ENCODE assay signal across 15 cellular contexts in the genomic region with DNA sequence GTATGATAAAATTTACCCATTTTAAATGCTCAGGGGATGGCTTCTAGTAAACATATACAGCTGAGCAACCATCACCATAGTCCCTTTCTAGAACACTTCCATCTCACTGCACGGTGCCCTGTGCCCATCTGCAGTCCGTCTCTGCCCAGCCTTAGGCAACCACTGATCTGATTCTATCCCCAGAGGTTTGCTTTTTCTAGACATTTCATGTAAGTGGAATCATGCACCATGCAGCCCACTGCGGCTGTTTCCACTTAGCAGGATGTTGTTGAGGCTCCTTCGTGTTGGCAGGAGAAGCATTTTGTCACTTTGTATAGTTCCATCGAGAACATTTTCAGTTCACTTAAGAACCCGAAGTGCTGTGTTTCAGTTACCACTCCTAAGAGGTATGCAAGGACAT. TPM values are rescaled to one million over a fixed set of nuclear protein-coding genes. Genes with fewer than 3 reads are reported as not detected.
A peak's percentile ranks its signal among the peaks of the same experiment; 100 is the strongest.
DNase-seq lines count a peak whose midpoint lies in the region; ATAC-seq and TF ChIP-seq lines count a peak whose summit lies in the region.
"Had no signal": no experiment of that assay in that cellular context is flagged by ENCODE, and none has a peak within 500 bp of the region (broad histone marks: within the 10 kb centered on the region; RNA-seq: fewer than 3 reads in every experiment).

No MANE protein-coding gene starts in this region.

- POLR2A ChIA-PET in SK-N-SH (lab: Yijun Ruan, JAX), result interaction anchor here (1.2 to 1.7 kb wide), 2 partner anchors 17 to 74 kb away, joined by 3 to 5 read pairs; no protein-coding TSS in a partner anchor

- CTCF ChIA-PET in SK-N-SH (lab: Yijun Ruan, JAX), result interaction anchor here (0.7 to 20.9 kb wide), 3 partner anchors 10 to 70 kb away, joined by 3 to 739 read pairs (median 43); no protein-coding TSS in a partner anchor

- TF ChIP-seq POLR2A in esophagus muscularis mucosa (IDR thresholded peaks at IDR 0.05; ENCODE audit: low read depth) (no peak), esophagus squamous epithelium (IDR thresholded peaks at IDR 0.05) (no peak)

- no peaks in the 10 kb centered on the region for H3F3A ChIP-seq in SK-N-SH (replicated peaks; ENCODE audit: insufficient read depth)

- H3K4me1 ChIP-seq in SK-N-SH (ENCODE audit: control insufficient read depth in 1 of 2, insufficient read depth in 2 of 2, low read depth in 1 of 2, low read length in 1 of 2), result peaks cover 0 to 2% of the 10 kb centered on the region in 2 experiments; a peak in 1 of 4 replicates
- H3K4me1 ChIP-seq in esophagus muscularis mucosa, result no peaks in the 10 kb centered on the region
- no peaks in the 10 kb centered on the region for H3K4me1 ChIP-seq in hepatocyte (ENCODE audit: insufficient read depth)
- H3K4me1 ChIP-seq in esophagus squamous epithelium, result peaks cover 0 to 17% (median 3%) of the 10 kb centered on the region in 3 donors
- no peaks in the 10 kb centered on the region for H3K4me1 ChIP-seq in colonic mucosa
- H3K4me1 ChIP-seq: A549, BE2C, Caco-2 had no signal

- H2AFZ ChIP-seq in SK-N-SH (ENCODE audit: low read depth) (no peak overlapping the region), hepatocyte (no peak overlapping the region)

- intact Hi-C loops in esophagus muscularis mucosa (cut with DNase I), result no loop called here
- intact Hi-C loops in esophagus squamous epithelium (cut with DNase I), result no loop called here
- intact Hi-C loops in colonic mucosa (cut with DNase I), result no loop called here

- H3K9me3 ChIP-seq in SK-N-SH, result no peaks in the 10 kb centered on the region
- H3K9me3 ChIP-seq in esophagus muscularis mucosa, result no peaks in the 10 kb centered on the region
- H3K9me3 ChIP-seq in hepatocyte (ENCODE audit: low read depth), result no peaks in the 10 kb centered on the region
- H3K9me3 ChIP-seq in esophagus squamous epithelium, result no peaks in the 10 kb centered on the region
- H3K9me3 ChIP-seq in colonic mucosa, result no peaks in the 10 kb centered on the region
- H3K9me3 ChIP-seq: A549, BE2C, Caco-2 had no signal

- H3K36me3 ChIP-seq in SK-N-SH (replicated peaks in 1 of 2; ENCODE audit: control insufficient read depth in 1 of 2, insufficient read depth in 2 of 2, low read length in 1 of 2) (peaks cover 0 to 4% of the 10 kb centered on the region in 2 experiments), esophagus muscularis mucosa (peaks cover 0 to 22% (median 11%) of the 10 kb centered on the region in 4 donors), hepatocyte (replicated peaks; ENCODE audit: insufficient read depth, low read depth) (no peaks in the 10 kb centered on the region), esophagus squamous epithelium (peaks cover 0 to 2% (median 0%) of the 10 kb centered on the region in 3 donors), colonic mucosa (no peaks in the 10 kb centered on the region)
- H3K36me3 ChIP-seq: BE2C had no signal

- H3K4me3 ChIP-seq in SK-N-SH (ENCODE audit: low read depth in 2 of 2, low read length in 1 of 2), result no peak overlapping the region
- no peak overlapping the region for H3K4me3 ChIP-seq in esophagus muscularis mucosa
- no peak overlapping the region for H3K4me3 ChIP-seq in hepatocyte
- no peak overlapping the region for H3K4me3 ChIP-seq in esophagus squamous epithelium
- no peak overlapping the region for H3K4me3 ChIP-seq in colonic mucosa
- H3K4me3 ChIP-seq: A549 had no signal

- ATAC-seq in GM18873 (IDR thresholded peaks at IDR 0.05; ENCODE audit: low FRiP score, unreplicated experiment), result no peak
- ATAC-seq: A549 had no signal

- peak overlapping the region in 1 of 2 experiments; percentile 47; a peak in 1 of 4 replicates for H3K27ac ChIP-seq in SK-N-SH (ENCODE audit: low read depth in 2 of 2, low read length in 1 of 2)
- H3K27ac ChIP-seq in esophagus muscularis mucosa (replicated peaks in 1 of 4), result no peak overlapping the region
- H3K27ac ChIP-seq in hepatocyte, result no peak overlapping the region
- H3K27ac ChIP-seq in esophagus squamous epithelium, result no peak overlapping the region
- no peak overlapping the region for H3K27ac ChIP-seq in colonic mucosa
- H3K27ac ChIP-seq: A549 had no signal

- WGBS in SK-N-SH (ENCODE audit: low lambda C conversion rate), result 59% methylated on average over 6 of the region's 6 CpGs
- 91% methylated on average over 6 of the region's 6 CpGs for whole genome bisulfite sequencing in esophagus muscularis mucosa
- WGBS in hepatocyte (ENCODE audit: low lambda C conversion rate, missing lambda C conversion rate), result 65% methylated on average over 6 of the region's 6 CpGs
- WGBS in esophagus squamous epithelium, 2 donors, result 90 to 91% methylated on average over 6 of the region's 6 CpGs

- TF ChIP-seq CTCF in SK-N-SH (IDR thresholded peaks at IDR 0.05), result no peak
- TF ChIP-seq CTCF in esophagus muscularis mucosa (IDR thresholded peaks at IDR 0.05), result no peak
- no peak for TF ChIP-seq CTCF in hepatocyte (IDR thresholded peaks at IDR 0.05; ENCODE audit: poor library complexity)
- TF ChIP-seq CTCF in esophagus squamous epithelium (IDR thresholded peaks at IDR 0.05), result no peak
- TF ChIP-seq CTCF in colonic mucosa (IDR thresholded peaks at IDR 0.05), result no peak

- H3K27me3 ChIP-seq in SK-N-SH (ENCODE audit: insufficient read depth), result no peaks in the 10 kb centered on the region
- no peaks in the 10 kb centered on the region for H3K27me3 ChIP-seq in esophagus muscularis mucosa
- no peaks in the 10 kb centered on the region for H3K27me3 ChIP-seq in hepatocyte
- H3K27me3 ChIP-seq in esophagus squamous epithelium, result no peaks in the 10 kb centered on the region
- no peaks in the 10 kb centered on the region for H3K27me3 ChIP-seq in colonic mucosa
- H3K27me3 ChIP-seq: BE2C had no signal

- H3K9me2 ChIP-seq in SK-N-SH (no peaks in the 10 kb centered on the region), hepatocyte (replicated peaks; ENCODE audit: insufficient read depth) (no peaks in the 10 kb centered on the region)

- TF ChIP-seq EP300 in SK-N-SH (IDR thresholded peaks at IDR 0.05; ENCODE audit: borderline replicate concordance in 1 of 2, low read depth in 1 of 2, low read length in 1 of 2), result peak in 1 of 2 experiments; percentile 19; a peak in 1 of 4 replicates
- TF ChIP-seq EP300 in esophagus muscularis mucosa (IDR thresholded peaks at IDR 0.05), result no peak

- H3K9ac ChIP-seq in SK-N-SH (no peak overlapping the region), colonic mucosa (ENCODE audit: low read depth in 2 of 2, low read length in 2 of 2) (no peak overlapping the region)

- no peaks in the 10 kb centered on the region for H3K79me2 ChIP-seq in SK-N-SH (ENCODE audit: insufficient read depth)
- no peaks in the 10 kb centered on the region for H3K79me2 ChIP-seq in hepatocyte

- no peaks in the 10 kb centered on the region for H4K20me1 ChIP-seq in SK-N-SH (ENCODE audit: insufficient read depth)
- H4K20me1 ChIP-seq in hepatocyte (ENCODE audit: insufficient read depth, poor library complexity, severe bottlenecking), result no peaks in the 10 kb centered on the region

- DNase-seq in SK-N-SH (peak; percentile 58), esophagus muscularis mucosa (ENCODE audit: extremely low spot score) (peak; percentile 82), hepatocyte (ENCODE audit: low spot score) (peak; percentile 15), esophagus squamous epithelium (lab: John Stamatoyannopoulos, UW) (no peak), activated gamma-delta T cell treated with Interleukin-2 at 50 U/mL for 16 hours (no peak), colonic mucosa (no peak)
- DNase-seq: BE2C; Caco-2; CD8-positive, alpha-beta memory T cell; DND-41; GDM1; HCEC 1CT; HFFc6 had no signal

- H3K4me2 ChIP-seq in SK-N-SH, result no peak overlapping the region
- H3K4me2 ChIP-seq in hepatocyte, result no peak overlapping the region
- H3K4me2 ChIP-seq: A549 had no signal

- TF ChIP-seq RAD21 in SK-N-SH (IDR thresholded peaks at IDR 0.05; ENCODE audit: low read length), result no peak; the same call in 1 of the 2 replicates

TF ChIP-seq in SK-N-SH, 30 proteins besides CTCF, POLR2A, EP300 and RAD21:
- TF ChIP-seq GABPA (IDR thresholded peaks at IDR 0.05; ENCODE audit: low read depth) (no peak), JUND (IDR thresholded peaks at IDR 0.05) (no peak), RCOR1 (IDR thresholded peaks at IDR 0.05; ENCODE audit: low read length) (0 out of 2 replicates have a peak, but pooled peaks have one; percentile 50)
- TF ChIP-seq, protein P1, sequence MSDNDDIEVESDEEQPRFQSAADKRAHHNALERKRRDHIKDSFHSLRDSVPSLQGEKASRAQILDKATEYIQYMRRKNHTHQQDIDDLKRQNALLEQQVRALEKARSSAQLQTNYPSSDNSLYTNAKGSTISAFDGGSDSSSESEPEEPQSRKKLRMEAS (IDR thresholded peaks at IDR 0.05; ENCODE audit: low read depth), result no peak

RNA-seq across cellular contexts. Expression of a gene that starts 27.8 kb away (rescaled TPM):
- 96.4 and 114 TPM in 2 replicates for polyA plus RNA-seq in SK-N-SH (2012; rRNA removed)
- polyA plus RNA-seq in SK-N-SH (2012; cell fraction: cytosol; rRNA removed), result 141 and 168 TPM in 2 replicates
- polyA plus RNA-seq in SK-N-SH (2012; cell fraction: nucleus; rRNA removed), result 41.4 and 66.9 TPM in 2 replicates
- 100 to 1,000 TPM in 2 of 4 donors, 10 to 100 TPM in 2; 90.3 to 114 (median 99.5) TPM for total RNA-seq in esophagus muscularis mucosa
- 109 and 532 TPM in 2 replicates for total RNA-seq in hepatocyte
- polyA plus RNA-seq in hepatocyte, result 69.5 and 82.5 TPM in 2 replicates
- 10 to 100 TPM; 55.8 to 94.6 (median 75.4) TPM for total RNA-seq in esophagus squamous epithelium
- total RNA-seq in colonic mucosa, result 100 to 1,000 TPM in 1 of 2 donors, 10 to 100 TPM in 1; 73.0 to 108 TPM

RNA-seq across cellular contexts. Expression of a gene that starts 40.7 kb away (rescaled TPM):
- 6.0 and 7.3 TPM in 2 replicates for polyA plus RNA-seq in SK-N-SH (2012; rRNA removed)
- 4.2 and 5.0 TPM in 2 replicates for polyA plus RNA-seq in SK-N-SH (2012; cell fraction: cytosol; rRNA removed)
- polyA plus RNA-seq in SK-N-SH (2012; cell fraction: nucleus; rRNA removed), result 12.1 and 14.3 TPM in 2 replicates
- total RNA-seq in esophagus muscularis mucosa, result 10 to 100 TPM; 25.8 to 45.8 (median 42.6) TPM
- 1.9 and 2.4 TPM in 2 replicates for total RNA-seq in hepatocyte
- 2.0 and 2.7 TPM in 2 replicates for polyA plus RNA-seq in hepatocyte
- total RNA-seq in esophagus squamous epithelium, result 10 to 100 TPM in 2 of 4 donors, 1 to 10 TPM in 2; 6.7 to 21.0 (median 8.9) TPM
- 10 to 100 TPM in 1 of 2 donors, 1 to 10 TPM in 1; 3.9 to 14.1 TPM for total RNA-seq in colonic mucosa

Comparison
In these comparisons a context has a peak if more than half of its experiments do, and no peak if none do; other contexts are left out.
1. DNase-seq: peak in SK-N-SH (single experiment), esophagus muscularis mucosa (single experiment) and hepatocyte (single experiment); none in esophagus squamous epithelium (single experiment), activated gamma-delta T cell treated with Interleukin-2 at 50 U/mL for 16 hours (single experiment) and colonic mucosa (single experiment).